Comparison of ENCODE assay signal across 8 cellular contexts in the genomic region with DNA sequence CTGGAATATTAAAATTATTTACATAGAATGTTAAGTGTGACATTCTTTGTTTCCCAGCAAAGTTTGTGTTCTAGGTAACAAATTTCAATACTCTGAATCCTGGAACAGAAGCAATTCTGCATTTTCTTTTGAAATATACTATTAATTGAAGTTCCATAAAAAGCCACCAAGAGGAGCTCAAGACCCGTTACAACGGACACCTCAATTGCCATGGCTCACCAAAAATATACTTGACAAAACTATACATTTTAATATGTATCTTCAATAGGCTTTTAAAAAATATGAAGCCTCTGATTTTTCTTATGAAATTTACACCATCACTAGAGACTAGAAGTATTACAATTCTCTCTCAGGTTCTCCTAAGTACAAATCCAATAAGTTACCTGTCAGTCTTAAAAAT.
A peak's percentile ranks its signal among the peaks of the same experiment; 100 is the strongest.
DNase-seq lines count a peak whose midpoint lies in the region; ATAC-seq and TF ChIP-seq lines count a peak whose summit lies in the region.

No MANE protein-coding gene starts in this region.

- intact Hi-C loops in left ventricle myocardium inferior (cut with micrococcal nuclease), result no loop called here

- ATAC-seq in GM18861 (IDR thresholded peaks at IDR 0.05; ENCODE audit: unreplicated experiment) (no peak), GM19395 (IDR thresholded peaks at IDR 0.05; ENCODE audit: unreplicated experiment) (no peak), HG03469 (IDR thresholded peaks at IDR 0.05; ENCODE audit: unreplicated experiment) (no peak), GM21529 (IDR thresholded peaks at IDR 0.05; ENCODE audit: unreplicated experiment) (no peak)

- H3K36me3 ChIP-seq in left ventricle myocardium inferior (no peaks in the 10 kb centered on the region), right atrium auricular region (no peaks in the 10 kb centered on the region)

- POLR2A ChIA-PET in RWPE1 (lab: Yijun Ruan, JAX; ENCODE audit: low non-redundant PET), result no interaction called here

- peaks cover 8% of the 10 kb centered on the region for H3K4me1 ChIP-seq in left ventricle myocardium inferior
- peaks cover 0 to 6% of the 10 kb centered on the region in 2 donors for H3K4me1 ChIP-seq in right atrium auricular region

- CTCF ChIA-PET in RWPE1 (lab: Yijun Ruan, JAX), result interaction anchor here (0.6 kb wide), 1 partner anchor 35 kb away, joined by 3 read pairs; no protein-coding TSS in a partner anchor

- TF ChIP-seq CTCF in left ventricle myocardium inferior (IDR thresholded peaks at IDR 0.05; ENCODE audit: borderline replicate concordance) (peak; percentile 48), right atrium auricular region (IDR thresholded peaks at IDR 0.05) (peak in 1 of 2 donors; percentile 59), RWPE1 (conservative IDR thresholded peaks at IDR 0.05; ENCODE audit: low read depth) (no peak), foreskin fibroblast (IDR thresholded peaks at IDR 0.05; ENCODE audit: low read depth, low read length) (peak; percentile 21)

- H3K27me3 ChIP-seq in left ventricle myocardium inferior (ENCODE audit: low read depth), result no peaks in the 10 kb centered on the region
- H3K27me3 ChIP-seq in right atrium auricular region, result no peaks in the 10 kb centered on the region

- DNase-seq in left ventricle myocardium inferior (no peak), right atrium auricular region (ENCODE audit: low spot score) (no peak), RWPE1 (ENCODE audit: low spot score) (peak; percentile 1), foreskin fibroblast (peak in 1 of 2 donors; percentile 41)

- H3K4me3 ChIP-seq in left ventricle myocardium inferior, result no peak overlapping the region
- H3K4me3 ChIP-seq in right atrium auricular region, result no peak overlapping the region
- H3K4me3 ChIP-seq in foreskin fibroblast (ENCODE audit: low read depth in 1 of 2, low read length in 2 of 2), result no peak overlapping the region

- H3K27ac ChIP-seq in left ventricle myocardium inferior (replicated peaks) (no peak overlapping the region), right atrium auricular region (no peak overlapping the region), RWPE1 (no peak overlapping the region)

- H3K9me3 ChIP-seq in left ventricle myocardium inferior (replicated peaks) (no peaks in the 10 kb centered on the region), right atrium auricular region (no peaks in the 10 kb centered on the region)
